Comparison of ENCODE assay signal across 14 cellular contexts in the genomic region with DNA sequence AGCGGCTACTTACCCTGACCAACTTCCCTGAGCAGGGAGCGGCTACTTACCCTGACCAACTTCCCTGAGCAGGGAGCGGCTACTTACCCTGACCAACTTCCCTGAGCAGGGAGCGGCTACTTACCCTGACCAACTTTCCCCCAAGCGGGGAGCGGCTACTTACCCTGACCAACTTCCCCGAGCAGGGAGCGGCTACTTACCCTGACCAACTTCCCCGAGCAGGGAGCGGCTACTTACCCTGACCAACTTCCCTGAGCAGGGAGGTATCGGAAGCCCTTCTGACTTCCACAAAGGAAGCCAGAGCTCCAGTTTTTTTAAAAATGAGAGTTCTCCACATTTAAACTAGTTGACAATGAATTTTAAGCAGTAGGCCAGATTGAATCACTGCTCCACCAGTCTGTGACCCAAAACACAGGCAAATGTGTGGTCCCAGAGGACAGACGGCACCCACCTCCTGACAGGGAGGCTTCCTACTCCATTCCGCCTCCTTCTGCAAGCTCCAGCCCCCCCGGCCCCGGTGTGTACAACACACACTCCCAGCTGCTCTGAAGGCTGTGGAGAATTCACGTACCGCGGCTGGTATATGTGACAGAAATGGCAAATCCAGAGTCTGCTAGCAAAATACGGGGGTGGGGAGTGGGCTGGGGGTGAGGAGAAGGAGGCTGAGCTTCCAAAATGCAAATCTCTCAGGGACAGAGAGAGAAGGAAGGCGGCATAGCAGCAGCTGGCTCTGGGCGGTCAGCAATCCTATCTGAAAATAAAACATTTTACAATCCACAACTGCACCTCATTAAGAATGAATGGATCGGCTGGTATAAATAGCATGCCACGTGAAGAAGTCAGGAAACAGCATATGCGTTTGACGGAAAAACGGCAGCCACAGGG. TPM values are rescaled to one million over a fixed set of nuclear protein-coding genes. Genes with fewer than 3 reads are reported as not detected.
A peak's percentile ranks its signal among the peaks of the same experiment; 100 is the strongest.
DNase-seq lines count a peak whose midpoint lies in the region; ATAC-seq and TF ChIP-seq lines count a peak whose summit lies in the region.
"Had no signal": no experiment of that assay in that cellular context is flagged by ENCODE, and none has a peak within 500 bp of the region (broad histone marks: within the 10 kb centered on the region; RNA-seq: fewer than 3 reads in every experiment).

No MANE protein-coding gene starts in this region.

- no peaks in the 10 kb centered on the region for H4K20me1 ChIP-seq in mammary epithelial cell (ENCODE audit: insufficient read depth, low read length)

- H3K4me1 ChIP-seq in breast epithelium (no peaks in the 10 kb centered on the region), mammary epithelial cell (ENCODE audit: insufficient read depth, low read length) (no peaks in the 10 kb centered on the region)
- H3K4me1 ChIP-seq: tibial nerve had no signal

- H3K79me2 ChIP-seq in mammary epithelial cell (ENCODE audit: insufficient read depth, low read length) = no peaks in the 10 kb centered on the region

- TF ChIP-seq CTCF in breast epithelium (IDR thresholded peaks at IDR 0.05) (no peak), mammary epithelial cell (conservative IDR thresholded peaks at IDR 0.05 in 1 of 2, IDR thresholded peaks at IDR 0.05 in 1 of 2; ENCODE audit: extremely low read depth in 1 of 2, insufficient read depth in 1 of 2, low read depth in 1 of 2, low read length in 2 of 2) (no peak)

- no peak overlapping the region for H2AFZ ChIP-seq in mammary epithelial cell (ENCODE audit: low read depth, low read length)

- intact Hi-C loops in breast epithelium (cut with DNase I; ENCODE audit: low total_unique reads) = no loop called here
- intact Hi-C loops in mammary epithelial cell (cut with micrococcal nuclease) = no loop called here
- intact Hi-C loops in cardiac septum (cut with DNase I) = loop anchor here (5.0 kb wide), 1 partner anchor 52 kb away; a partner anchor contains a TSS

- 92% methylated on average over 11 of the region's 26 CpGs for WGBS in mammary epithelial cell (ENCODE audit: low coverage, missing lambda C conversion rate)

- ATAC-seq in GM21529 (IDR thresholded peaks at IDR 0.05; ENCODE audit: unreplicated experiment) (no peak), GM18873 (IDR thresholded peaks at IDR 0.05; ENCODE audit: low FRiP score, unreplicated experiment) (no peak), HG02571 (IDR thresholded peaks at IDR 0.05; ENCODE audit: unreplicated experiment) (no peak)

- TF ChIP-seq POLR2A in breast epithelium (IDR thresholded peaks at IDR 0.05) = no peak

- no peaks in the 10 kb centered on the region for H3K27me3 ChIP-seq in breast epithelium
- H3K27me3 ChIP-seq in mammary epithelial cell (ENCODE audit: insufficient read depth, low read length) = no peaks in the 10 kb centered on the region
- H3K27me3 ChIP-seq: tibial nerve had no signal

- H3K27ac ChIP-seq in breast epithelium (peak overlapping the region in 1 of 2 donors; percentile 85), mammary epithelial cell (ENCODE audit: insufficient read depth, low read depth, low read length) (no peak overlapping the region)

- no peak overlapping the region for H3K4me2 ChIP-seq in mammary epithelial cell (ENCODE audit: insufficient read depth, low read depth, low read length)

- H3K9me3 ChIP-seq in breast epithelium (no peaks in the 10 kb centered on the region), mammary epithelial cell (replicated peaks; ENCODE audit: insufficient read depth, low read length) (peaks cover 8% of the 10 kb centered on the region)
- H3K9me3 ChIP-seq: tibial nerve had no signal

- no peaks in the 10 kb centered on the region for H3K36me3 ChIP-seq in breast epithelium
- no peaks in the 10 kb centered on the region for H3K36me3 ChIP-seq in mammary epithelial cell (ENCODE audit: insufficient read depth, low read length)
- H3K36me3 ChIP-seq: tibial nerve had no signal

- dilution Hi-C loops in mammary epithelial cell (cut with HindIII; ENCODE audit: low sequenced_read_pairs) = no loop called here

- DNase-seq in breast epithelium (ENCODE audit: low spot score in 2 of 2) = peak in 1 of 2 donors; percentile 35
- no peak for DNase-seq in mammary epithelial cell
- peak; percentile 71 for DNase-seq in cardiac septum (ENCODE audit: low spot score)
- peak; percentile 63 for DNase-seq in occipital lobe (lab: John Stamatoyannopoulos, UW)
- DNase-seq in ureter (ENCODE audit: low spot score) = peak; percentile 30
- DNase-seq: activated naive CD4-positive, alpha-beta T cell treated with anti-CD3 and anti-CD28 coated beads, Interleukin-2, amount 50 U/mL, for 16 hours; Calu3; NCI-H1092; NCI-H510A treated with DMSO at 0.1 percent for 48 hours had no signal

- in situ Hi-C loops in mammary epithelial cell (cut with MboI; ENCODE audit: low sequenced_read_pairs in 2 of 2) = no loop called here

- no peak overlapping the region for H3K9ac ChIP-seq in mammary epithelial cell (ENCODE audit: insufficient read depth, low read length)

- CTCF ChIA-PET in mammary epithelial cell (lab: Charles Lee; ENCODE audit: low non-redundant PET) = interaction anchor here (0.6 kb wide), 1 partner anchor 79 kb away, joined by 3 read pairs; no protein-coding TSS in a partner anchor

- BruUV-seq in mammary epithelial cell (replicated peaks; lab: Mats Ljungman, UMichigan) = no TSS peak

- H3K4me3 ChIP-seq in breast epithelium (peak overlapping the region; percentile 6 to 15 (median 9)), mammary epithelial cell (replicated peaks in 1 of 3; ENCODE audit: insufficient read depth in 1 of 3, low read depth in 2 of 3, low read length in 3 of 3) (no peak overlapping the region)

RNA-seq across cellular contexts. Expression of a gene that starts 53.0 kb away (rescaled TPM):
- total RNA-seq in breast epithelium (10 to 100 TPM in 1 of 3 donors, 1 to 10 TPM in 2; 5.9 to 22.9 (median 6.7) TPM), mammary epithelial cell (under 1 TPM in 1 of 2 donors, not detected in 1; 0.19 TPM), cardiac septum (6.4 TPM), occipital lobe (15.6 TPM), ureter (23.5 TPM)
- polyA plus RNA-seq in mammary epithelial cell = not detected
- not detected for polyA minus RNA-seq in mammary epithelial cell
- total RNA-seq: HT1080 had no signal

Comparison
In these comparisons a context has a peak if more than half of its experiments do, and no peak if none do; other contexts are left out.
1. H3K4me3 ChIP-seq: peak in breast epithelium (3 of 3); none in mammary epithelial cell (0 of 3).